In the genomic region with DNA sequence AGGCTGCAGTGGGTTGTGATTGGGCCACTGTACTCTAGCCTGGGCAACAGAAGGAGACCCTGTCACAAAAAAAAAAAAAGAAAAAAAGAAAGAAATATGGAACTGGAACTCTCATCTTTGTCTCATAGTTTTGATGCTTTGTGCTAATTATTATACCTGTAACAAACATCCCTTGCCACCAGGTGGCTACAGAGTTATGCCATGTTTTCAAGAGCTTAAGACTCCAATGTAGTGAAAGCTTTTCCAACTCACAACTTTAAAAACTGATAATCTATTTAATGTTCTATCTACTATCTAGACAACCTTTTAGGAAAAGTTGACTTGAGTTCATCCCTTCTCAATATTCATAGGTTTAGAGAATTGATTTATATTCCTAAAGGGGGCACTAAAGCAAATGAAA, we compare ENCODE assay signal across 9 cellular contexts. TPM values are rescaled to one million over a fixed set of nuclear protein-coding genes. Genes with fewer than 3 reads are reported as not detected.
A peak's percentile ranks its signal among the peaks of the same experiment; 100 is the strongest.
DNase-seq lines count a peak whose midpoint lies in the region; ATAC-seq and TF ChIP-seq lines count a peak whose summit lies in the region.
"Had no signal": no experiment of that assay in that cellular context is flagged by ENCODE, and none has a peak within 500 bp of the region (broad histone marks: within the 10 kb centered on the region; RNA-seq: fewer than 3 reads in every experiment).

No MANE protein-coding gene starts in this region.

- no peak for ATAC-seq in natural killer cell treated with Interleukin-12 subunit alpha and Interleukin-12 subunit beta and Interleukin-15 and Interleukin-18, amount 100 ng/mL, for 72 hours
- ATAC-seq in HG03565 (IDR thresholded peaks at IDR 0.05; ENCODE audit: unreplicated experiment) (no peak), GM19324 (IDR thresholded peaks at IDR 0.05; ENCODE audit: low FRiP score, unreplicated experiment) (no peak)

- no peak overlapping the region for H3K27ac Mint-ChIP-seq in brain
- H3K27ac Mint-ChIP-seq in nephron progenitor cell, result no peak overlapping the region
- no peak overlapping the region for H3K27ac Mint-ChIP-seq in natural killer cell treated with Interleukin-12 subunit alpha and Interleukin-12 subunit beta and Interleukin-15 and Interleukin-18, amount 100 ng/mL, for 72 hours
- H3K27ac Mint-ChIP-seq in activated naive CD4-positive, alpha-beta T cell treated with anti-CD3 and anti-CD28 coated beads, Interleukin-2, amount 10 ng/mL, durations not matched to agents 7 days and 5 days, result no peak overlapping the region

- no peaks in the 10 kb centered on the region for H3K36me3 Mint-ChIP-seq in brain
- no peaks in the 10 kb centered on the region for H3K36me3 Mint-ChIP-seq in nephron progenitor cell (ENCODE audit: low read depth)
- no peaks in the 10 kb centered on the region for H3K36me3 Mint-ChIP-seq in natural killer cell treated with Interleukin-12 subunit alpha and Interleukin-12 subunit beta and Interleukin-15 and Interleukin-18, amount 100 ng/mL, for 72 hours
- H3K36me3 Mint-ChIP-seq in activated naive CD4-positive, alpha-beta T cell treated with anti-CD3 and anti-CD28 coated beads, Interleukin-2, amount 10 ng/mL, durations not matched to agents 7 days and 5 days, result no peaks in the 10 kb centered on the region

- H3K4me1 Mint-ChIP-seq in brain (no peaks in the 10 kb centered on the region), nephron progenitor cell (no peaks in the 10 kb centered on the region)
- H3K4me1 Mint-ChIP-seq in natural killer cell treated with Interleukin-12 subunit alpha and Interleukin-12 subunit beta and Interleukin-15 and Interleukin-18, amount 100 ng/mL, for 72 hours (ENCODE audit: low read depth in 2 of 2), result no peaks in the 10 kb centered on the region
- H3K4me1 Mint-ChIP-seq in activated naive CD4-positive, alpha-beta T cell treated with anti-CD3 and anti-CD28 coated beads, Interleukin-2, amount 10 ng/mL, durations not matched to agents 7 days and 5 days, result no peaks in the 10 kb centered on the region

- H3K27me3 Mint-ChIP-seq in brain (peaks cover 4% of the 10 kb centered on the region), nephron progenitor cell (ENCODE audit: low read depth, poor library complexity) (no peaks in the 10 kb centered on the region)
- peaks cover 0 to 4% of the 10 kb centered on the region in 2 donors for H3K27me3 Mint-ChIP-seq in natural killer cell treated with Interleukin-12 subunit alpha and Interleukin-12 subunit beta and Interleukin-15 and Interleukin-18, amount 100 ng/mL, for 72 hours
- H3K27me3 Mint-ChIP-seq in activated naive CD4-positive, alpha-beta T cell treated with anti-CD3 and anti-CD28 coated beads, Interleukin-2, amount 10 ng/mL, durations not matched to agents 7 days and 5 days, result no peaks in the 10 kb centered on the region

- peak; percentile 28 for DNase-seq in GM03348 (ENCODE audit: low spot score)
- DNase-seq in HT-29 (ENCODE audit: low spot score), result peak; percentile 7
- DNase-seq in nephron progenitor cell, result peak; percentile 4
- no peak for DNase-seq in natural killer cell treated with Interleukin-12 subunit alpha and Interleukin-12 subunit beta and Interleukin-15 and Interleukin-18, amount 100 ng/mL, for 72 hours (ENCODE audit: low spot score)
- DNase-seq in activated naive CD4-positive, alpha-beta T cell treated with anti-CD3 and anti-CD28 coated beads, Interleukin-2, amount 10 ng/mL, durations not matched to agents 7 days and 5 days, result no peak
- DNase-seq: activated CD4-positive, alpha-beta T cell treated with anti-CD3 and anti-CD28 coated beads for 1 hour had no signal

- no peaks in the 10 kb centered on the region for H3K9me3 Mint-ChIP-seq in brain
- no peaks in the 10 kb centered on the region for H3K9me3 Mint-ChIP-seq in nephron progenitor cell
- H3K9me3 Mint-ChIP-seq in natural killer cell treated with Interleukin-12 subunit alpha and Interleukin-12 subunit beta and Interleukin-15 and Interleukin-18, amount 100 ng/mL, for 72 hours, result no peaks in the 10 kb centered on the region
- H3K9me3 Mint-ChIP-seq in activated naive CD4-positive, alpha-beta T cell treated with anti-CD3 and anti-CD28 coated beads, Interleukin-2, amount 10 ng/mL, durations not matched to agents 7 days and 5 days, result no peaks in the 10 kb centered on the region

- CTCF ChIA-PET in activated naive CD4-positive, alpha-beta T cell treated with anti-CD3 and anti-CD28 coated beads, Interleukin-2, amount 10 ng/mL, durations not matched to agents 7 days and 5 days (lab: Charles Lee), result no interaction called here

- TF ChIP-seq CTCF in brain (conservative IDR thresholded peaks at IDR 0.05) (peak; percentile 57 to 71), nephron progenitor cell (IDR thresholded peaks at IDR 0.05) (peak; percentile 55)

- H3K4me3 Mint-ChIP-seq in brain (no peak overlapping the region), nephron progenitor cell (no peak overlapping the region)
- no peak overlapping the region for H3K4me3 Mint-ChIP-seq in natural killer cell treated with Interleukin-12 subunit alpha and Interleukin-12 subunit beta and Interleukin-15 and Interleukin-18, amount 100 ng/mL, for 72 hours
- H3K4me3 Mint-ChIP-seq in activated naive CD4-positive, alpha-beta T cell treated with anti-CD3 and anti-CD28 coated beads, Interleukin-2, amount 10 ng/mL, durations not matched to agents 7 days and 5 days, result no peak overlapping the region

RNA-seq across cellular contexts. Expression of gene HTR2C, which starts 42.4 kb away (rescaled TPM):
- total RNA-seq in HT-29 (2014; rRNA removed; shearing (Covaris generic)), result not detected in 2 replicates
- polyA plus RNA-seq in brain (ENCODE audit: insufficient read depth, low read depth, low replicate concordance), result 0.07 TPM
- not detected for total RNA-seq in natural killer cell treated with Interleukin-12 subunit alpha and Interleukin-12 subunit beta and Interleukin-15 and Interleukin-18, amount 100 ng/mL, for 72 hours

Comparison
In these comparisons a context has a peak if more than half of its experiments do, and no peak if none do; other contexts are left out.
1. DNase-seq: peak in GM03348 (single experiment), HT-29 (single experiment) and nephron progenitor cell (single experiment); none in natural killer cell treated with Interleukin-12 subunit alpha and Interleukin-12 subunit beta and Interleukin-15 and Interleukin-18, amount 100 ng/mL, for 72 hours (single experiment) and activated naive CD4-positive, alpha-beta T cell treated with anti-CD3 and anti-CD28 coated beads, Interleukin-2, amount 10 ng/mL, durations not matched to agents 7 days and 5 days (single experiment).